ENCODE assay signal across 9 cellular contexts in genomic region chr4:184330008-184330400, GRCh38.
A peak's percentile ranks its signal among the peaks of the same experiment; 100 is the strongest.
DNase-seq lines count a peak whose midpoint lies in the region; ATAC-seq and TF ChIP-seq lines count a peak whose summit lies in the region.
"Had no signal": no experiment of that assay in that cellular context is flagged by ENCODE, and none has a peak within 500 bp of the region (broad histone marks: within the 10 kb centered on the region; RNA-seq: fewer than 3 reads in every experiment).

No MANE protein-coding gene starts in this region.

- peak overlapping the region; percentile 44 for H3K27ac ChIP-seq in vagina

- TF ChIP-seq CTCF in GM13976 (IDR thresholded peaks at IDR 0.05; ENCODE audit: borderline replicate concordance, control extremely low read depth, extremely low read depth, insufficient read depth, missing control alignments) (no peak), vagina (IDR thresholded peaks at IDR 0.05) (no peak)

- no peak overlapping the region for H3K4me3 ChIP-seq in vagina
- H3K4me3 ChIP-seq: left lung had no signal

- intact Hi-C loops in left ventricle myocardium superior (cut with micrococcal nuclease) = no loop called here
- intact Hi-C loops in vagina (cut with DNase I) = no loop called here

- peaks cover 34% of the 10 kb centered on the region for H3K4me1 ChIP-seq in vagina

- TF ChIP-seq POLR2A in vagina (IDR thresholded peaks at IDR 0.05) = no peak

- H3K36me3 ChIP-seq in vagina = no peaks in the 10 kb centered on the region
- H3K36me3 ChIP-seq: left lung had no signal

- no peaks in the 10 kb centered on the region for H3K9me3 ChIP-seq in vagina
- H3K9me3 ChIP-seq: left lung had no signal

- DNase-seq in GM13976 (ENCODE audit: low spot score) = peak; percentile 66
- DNase-seq in left ventricle myocardium superior = peak; percentile 61
- no peak for DNase-seq in vagina (ENCODE audit: extremely low spot score in 2 of 2)
- DNase-seq in NCI-H1105 treated with DMSO at 0.1 percent for 48 hours (lab: John Stamatoyannopoulos, UW) = no peak
- DNase-seq in DMS79 treated with DMSO at 0.1 percent for 48 hours (lab: John Stamatoyannopoulos, UW) = no peak
- DNase-seq in AML-193 (lab: John Stamatoyannopoulos, UW) = no peak

- in situ Hi-C loops in GM13976 (cut with MboI; ENCODE audit: low sequenced_read_pairs, unreplicated experiment) = no loop called here

- ATAC-seq in GM21381 (IDR thresholded peaks at IDR 0.05; ENCODE audit: unreplicated experiment) (peak; percentile 72), HG03521 (IDR thresholded peaks at IDR 0.05; ENCODE audit: unreplicated experiment) (peak; percentile 67), left ventricle myocardium superior (peak; percentile 70)

- H3K27me3 ChIP-seq in vagina = no peaks in the 10 kb centered on the region
- H3K27me3 ChIP-seq: left lung had no signal

Comparison
In these comparisons a context has a peak if more than half of its experiments do, and no peak if none do; other contexts are left out.
1. DNase-seq: peak in GM13976 (single experiment) and left ventricle myocardium superior (single experiment); none in vagina (0 of 2), NCI-H1105 treated with DMSO at 0.1 percent for 48 hours (single experiment), DMS79 treated with DMSO at 0.1 percent for 48 hours (single experiment) and AML-193 (0 of 2).
2. Peak in every context shown above with its lines, with median percentiles within 50 percentile points of each other: ATAC-seq.